22 cellular contexts compared by ENCODE assay signal in genomic region chr3:62168356-62168755, GRCh38.
"Had no signal": no experiment of that assay in that cellular context is flagged by ENCODE, and none has a peak within 500 bp of the region (broad histone marks: within the 10 kb centered on the region; RNA-seq: fewer than 3 reads in every experiment).

No MANE protein-coding gene starts in this region.

- H3K4me1 ChIP-seq: esophagus squamous epithelium, left lung had no signal

- DNase-seq: dermis blood vessel endothelial cell; effector CD4-positive, alpha-beta T cell; effector memory CD4-positive, alpha-beta T cell; erythroblast; esophagus squamous epithelium; foreskin fibroblast; foreskin melanocyte; gastrocnemius medialis; glutamatergic neuron; head of caudate nucleus; heart right ventricle; hippocampal formation; left cardiac atrium; left lung; left ventricle myocardium superior; lower lobe of right lung; mesenchymal stem cell; midbrain had no signal

- H3K36me3 ChIP-seq: left lung had no signal

- ATAC-seq: esophagus mucosa, left lung, lower lobe of right lung had no signal

- H3K4me3 ChIP-seq: coronary artery, dorsolateral prefrontal cortex, esophagus squamous epithelium, heart right ventricle, left lung, lower lobe of right lung had no signal

- H3K9me3 ChIP-seq: esophagus squamous epithelium, gastrocnemius medialis, lower lobe of right lung had no signal

- H3K27ac ChIP-seq: dorsolateral prefrontal cortex, epithelial cell of prostate, esophagus squamous epithelium, left lung, lower lobe of right lung had no signal

- H3K27me3 ChIP-seq: dorsolateral prefrontal cortex, esophagus squamous epithelium, gastrocnemius medialis, heart right ventricle, left lung had no signal
